ENCODE assay signal across 1 cellular context in the genomic region with DNA sequence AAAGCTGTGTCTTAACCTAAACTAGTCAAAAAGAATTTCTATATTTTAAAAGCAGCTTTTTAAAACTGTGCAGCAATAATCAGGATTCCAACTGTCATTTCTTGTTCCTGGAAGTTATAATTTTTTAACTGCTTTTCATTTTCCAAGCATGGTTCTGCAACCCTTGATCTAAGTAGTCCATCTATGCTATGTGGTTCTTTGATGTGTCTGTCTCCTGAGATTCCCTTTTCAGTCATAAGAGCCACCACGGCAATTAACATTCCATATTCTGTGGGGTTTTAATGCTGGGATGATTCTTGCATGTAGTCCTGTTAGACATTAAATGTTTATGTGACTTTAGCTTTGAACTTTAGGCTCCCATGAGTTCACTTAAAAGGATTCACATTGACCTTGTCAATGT.
TF ChIP-seq lines count a peak whose summit lies in the region.

No MANE protein-coding gene starts in this region.

TF ChIP-seq in SK-N-SH, 30 proteins besides CTCF, POLR2A, EP300 and RAD21 (continued from another document):
- TF ChIP-seq USF2 (IDR thresholded peaks at IDR 0.05; ENCODE audit: borderline replicate concordance, low read depth, low read length) (no peak), NRF1 (IDR thresholded peaks at IDR 0.05; ENCODE audit: low read depth, low read length) (no peak), TCF12 (IDR thresholded peaks at IDR 0.05) (0 out of 2 replicates have a peak, but pooled peaks have one; percentile 10)
- TF ChIP-seq, protein P1, sequence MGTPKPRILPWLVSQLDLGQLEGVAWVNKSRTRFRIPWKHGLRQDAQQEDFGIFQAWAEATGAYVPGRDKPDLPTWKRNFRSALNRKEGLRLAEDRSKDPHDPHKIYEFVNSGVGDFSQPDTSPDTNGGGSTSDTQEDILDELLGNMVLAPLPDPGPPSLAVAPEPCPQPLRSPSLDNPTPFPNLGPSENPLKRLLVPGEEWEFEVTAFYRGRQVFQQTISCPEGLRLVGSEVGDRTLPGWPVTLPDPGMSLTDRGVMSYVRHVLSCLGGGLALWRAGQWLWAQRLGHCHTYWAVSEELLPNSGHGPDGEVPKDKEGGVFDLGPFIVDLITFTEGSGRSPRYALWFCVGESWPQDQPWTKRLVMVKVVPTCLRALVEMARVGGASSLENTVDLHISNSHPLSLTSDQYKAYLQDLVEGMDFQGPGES (IDR thresholded peaks at IDR 0.05; ENCODE audit: low read depth, low read length), result no peak
